19 cellular contexts compared by ENCODE assay signal in genomic region chr1:184426278-184426674, GRCh38.
"Had no signal": no experiment of that assay in that cellular context is flagged by ENCODE, and none has a peak within 500 bp of the region (broad histone marks: within the 10 kb centered on the region; RNA-seq: fewer than 3 reads in every experiment).

No MANE protein-coding gene starts in this region.

- H3K4me3 Mint-ChIP-seq: activated CD4-positive, alpha-beta T cell treated with anti-CD3 and anti-CD28 coated beads for 36 hours; activated naive CD8-positive, alpha-beta T cell treated with anti-CD3 and anti-CD28 coated beads, Interleukin-2, amount 10 ng/mL, durations not matched to agents 7 days and 5 days; naive thymus-derived CD8-positive, alpha-beta T cell had no signal

- H3K27ac ChIP-seq: body of pancreas, dorsolateral prefrontal cortex, lower lobe of right lung, sigmoid colon, SK-N-MC, tibial artery, WERI-Rb-1 had no signal

- H3K36me3 ChIP-seq: lower lobe of right lung, sigmoid colon, spleen, tibial artery, WERI-Rb-1 had no signal

- H3K9me3 ChIP-seq: body of pancreas, lower lobe of right lung, sigmoid colon had no signal

- H3K4me1 ChIP-seq: tibial artery had no signal

- H3K4me1 Mint-ChIP-seq: activated CD4-positive, alpha-beta T cell treated with anti-CD3 and anti-CD28 coated beads for 36 hours; activated naive CD8-positive, alpha-beta T cell treated with anti-CD3 and anti-CD28 coated beads, Interleukin-2, amount 10 ng/mL, durations not matched to agents 7 days and 5 days; naive thymus-derived CD8-positive, alpha-beta T cell had no signal

- H3K27me3 Mint-ChIP-seq: activated naive CD8-positive, alpha-beta T cell treated with anti-CD3 and anti-CD28 coated beads, Interleukin-2, amount 10 ng/mL, durations not matched to agents 7 days and 5 days had no signal

- H3K36me3 Mint-ChIP-seq: activated naive CD8-positive, alpha-beta T cell treated with anti-CD3 and anti-CD28 coated beads, Interleukin-2, amount 10 ng/mL, durations not matched to agents 7 days and 5 days; naive thymus-derived CD8-positive, alpha-beta T cell had no signal

- H3K27ac Mint-ChIP-seq: activated CD4-positive, alpha-beta T cell treated with anti-CD3 and anti-CD28 coated beads for 36 hours; activated naive CD8-positive, alpha-beta T cell treated with anti-CD3 and anti-CD28 coated beads, Interleukin-2, amount 10 ng/mL, durations not matched to agents 7 days and 5 days; naive thymus-derived CD8-positive, alpha-beta T cell had no signal

- DNase-seq: activated CD4-positive, alpha-beta T cell treated with anti-CD3 and anti-CD28 coated beads for 36 hours; activated CD4-positive, alpha-beta T cell treated with anti-CD3 and anti-CD28 coated beads, Interleukin-2, amount 50 U/mL, for 48 hours; activated naive CD8-positive, alpha-beta T cell treated with anti-CD3 and anti-CD28 coated beads, Interleukin-2, amount 10 ng/mL, durations not matched to agents 7 days and 5 days; body of pancreas; caudate nucleus; dorsolateral prefrontal cortex; foreskin fibroblast; hypothalamus; left cardiac atrium; lower lobe of right lung; naive thymus-derived CD8-positive, alpha-beta T cell; nucleus accumbens; sigmoid colon; spleen; stimulated activated CD4-positive, alpha-beta T cell treated with anti-CD3 and anti-CD28 coated beads, Interleukin-4, amount 100 ng/mL, for 4 hours; stimulated activated naive CD4-positive, alpha-beta T cell treated with Interleukin-2 at 50 U/mL for 16 hours; tibial artery; WERI-Rb-1 had no signal

- H3K27me3 ChIP-seq: body of pancreas, dorsolateral prefrontal cortex, sigmoid colon, spleen, tibial artery had no signal

- H3K4me3 ChIP-seq: body of pancreas, dorsolateral prefrontal cortex, lower lobe of right lung, sigmoid colon, SK-N-MC, spleen, tibial artery had no signal

- ATAC-seq: activated CD4-positive, alpha-beta T cell treated with anti-CD3 and anti-CD28 coated beads for 36 hours; body of pancreas; left cardiac atrium; naive thymus-derived CD8-positive, alpha-beta T cell had no signal
